Comparison of ENCODE assay signal across 1 cellular context in the genomic region with DNA sequence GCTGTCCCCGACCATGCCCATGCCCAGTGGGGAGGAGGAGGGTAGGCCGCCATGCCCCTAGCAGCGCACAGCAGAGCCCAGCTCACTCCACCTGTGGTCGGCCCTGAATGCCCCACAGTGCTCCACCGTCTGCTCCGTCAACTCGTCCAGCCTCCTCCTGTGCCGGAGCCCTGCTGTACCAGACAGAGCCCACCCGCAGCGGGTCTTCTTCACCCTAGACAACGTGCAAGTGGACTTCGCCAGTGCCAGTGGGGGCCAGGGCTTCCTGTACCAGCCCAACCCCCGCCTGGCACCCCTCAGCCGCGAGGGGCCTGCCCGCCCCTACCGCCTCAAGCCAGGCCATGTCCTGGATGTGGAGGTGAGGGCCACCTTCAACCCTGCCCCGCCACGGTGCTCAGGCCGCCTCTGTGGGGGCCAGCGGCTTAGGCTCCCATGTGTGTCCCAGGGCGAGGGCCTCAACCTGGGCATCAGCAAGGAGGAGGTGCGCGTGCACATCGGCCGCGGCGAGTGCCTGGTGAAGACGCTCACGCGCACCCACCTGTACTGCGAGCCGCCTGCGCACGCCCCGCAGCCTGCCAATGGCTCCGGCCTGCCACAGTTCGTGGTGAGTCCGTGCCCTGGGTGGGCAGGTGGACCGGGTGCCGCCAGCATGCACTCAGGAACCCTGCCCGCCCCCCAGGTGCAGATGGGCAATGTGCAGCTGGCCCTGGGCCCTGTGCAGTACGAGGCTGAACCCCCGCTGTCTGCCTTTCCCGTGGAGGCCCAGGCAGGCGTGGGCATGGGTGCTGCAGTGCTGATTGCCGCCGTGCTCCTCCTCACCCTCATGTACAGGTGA.
TF ChIP-seq lines count a peak whose summit lies in the region.

No MANE protein-coding gene starts in this region.

TF ChIP-seq in IMR-90, 13 proteins besides CTCF, POLR2A, EP300 and RAD21:
- no peak for TF ChIP-seq RCOR1 (IDR thresholded peaks at IDR 0.05; ENCODE audit: insufficient replicate concordance, low read length)
- no peak for TF ChIP-seq NFE2L2 (IDR thresholded peaks at IDR 0.05; ENCODE audit: low read depth, low read length)
- no peak for TF ChIP-seq CEBPB (IDR thresholded peaks at IDR 0.05; ENCODE audit: low read depth, low read length)
- TF ChIP-seq, protein P1, sequence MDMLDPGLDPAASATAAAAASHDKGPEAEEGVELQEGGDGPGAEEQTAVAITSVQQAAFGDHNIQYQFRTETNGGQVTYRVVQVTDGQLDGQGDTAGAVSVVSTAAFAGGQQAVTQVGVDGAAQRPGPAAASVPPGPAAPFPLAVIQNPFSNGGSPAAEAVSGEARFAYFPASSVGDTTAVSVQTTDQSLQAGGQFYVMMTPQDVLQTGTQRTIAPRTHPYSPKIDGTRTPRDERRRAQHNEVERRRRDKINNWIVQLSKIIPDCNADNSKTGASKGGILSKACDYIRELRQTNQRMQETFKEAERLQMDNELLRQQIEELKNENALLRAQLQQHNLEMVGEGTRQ (IDR thresholded peaks at IDR 0.05; ENCODE audit: low read depth, low read length): no peak
- no peak for TF ChIP-seq MAFK (IDR thresholded peaks at IDR 0.05; ENCODE audit: low read depth, low read length)
- no peak for TF ChIP-seq MAZ (IDR thresholded peaks at IDR 0.05; ENCODE audit: borderline replicate concordance, low read depth, low read length)
